37 cellular contexts compared by ENCODE assay signal in genomic region chr12:108039794-108040193, GRCh38.
"Had no signal": no experiment of that assay in that cellular context is flagged by ENCODE, and none has a peak within 500 bp of the region (broad histone marks: within the 10 kb centered on the region; RNA-seq: fewer than 3 reads in every experiment).

No MANE protein-coding gene starts in this region.

- H3K36me3 ChIP-seq: adrenal gland, ascending aorta, brain microvascular endothelial cell, breast epithelium, cardiac muscle cell had no signal

- FAIRE-seq: astrocyte, bronchial epithelial cell had no signal

- H3K36me3 Mint-ChIP-seq: activated naive CD4-positive, alpha-beta T cell treated with anti-CD3 and anti-CD28 coated beads, Interleukin-2, amount 10 ng/mL, durations not matched to agents 7 days and 5 days; activated naive CD4-positive, alpha-beta T cell treated with anti-CD3 and anti-CD28 coated beads, Interleukin-2, amount 50 U/mL, for 24 hours; activated naive CD4-positive, alpha-beta T cell treated with anti-CD3 and anti-CD28 coated beads, Interleukin-2, amount 50 U/mL, for 72 hours; activated naive CD8-positive, alpha-beta T cell; activated naive CD8-positive, alpha-beta T cell treated with anti-CD3 and anti-CD28 coated beads for 36 hours; activated naive CD8-positive, alpha-beta T cell treated with anti-CD3 and anti-CD28 coated beads, Interleukin-2, amount 10 ng/mL, durations not matched to agents 7 days and 5 days; brain had no signal

- H3K9me3 Mint-ChIP-seq: activated naive CD4-positive, alpha-beta T cell treated with anti-CD3 and anti-CD28 coated beads for 36 hours; activated naive CD4-positive, alpha-beta T cell treated with anti-CD3 and anti-CD28 coated beads, Interleukin-2, amount 10 ng/mL, durations not matched to agents 7 days and 5 days; activated naive CD4-positive, alpha-beta T cell treated with anti-CD3 and anti-CD28 coated beads, Interleukin-2, amount 50 U/mL, for 24 hours; activated naive CD4-positive, alpha-beta T cell treated with anti-CD3 and anti-CD28 coated beads, Interleukin-2, amount 50 U/mL, for 72 hours; activated naive CD8-positive, alpha-beta T cell treated with anti-CD3 and anti-CD28 coated beads for 36 hours; activated naive CD8-positive, alpha-beta T cell treated with anti-CD3 and anti-CD28 coated beads, Interleukin-2, amount 10 ng/mL, durations not matched to agents 7 days and 5 days; activated naive CD8-positive, alpha-beta T cell treated with anti-CD3 and anti-CD28 coated beads, Interleukin-2, amount 50 U/mL, for 24 hours; activated T-cell treated with anti-CD3 and anti-CD28 coated beads, Interleukin-2, amount 50 U/mL, for 24 hours; activated T-cell treated with anti-CD3 and anti-CD28 coated beads, Interleukin-2, amount 50 U/mL, for 4 hours; activated T-helper 1 cell treated with anti-CD3 and anti-CD28 coated beads, Interleukin-12 subunit alpha, Interleukin-12 subunit beta, Interleukin-2, Interleukin-4 antibody, amounts not matched to agents 30 ng/mL and 10 ng/mL and 1 ng/mL, durations not matched to agents 14 hours and 24 hours and 36 hours; activated T-helper 2 cell treated with anti-CD3 and anti-CD28 coated beads, Interferon-gamma antibody, Interleukin-2, Interleukin-4, amounts not matched to agents 10 μg/mL and 5 μg/mL and 100 μg/mL, durations not matched to agents 14 hours and 24 hours and 36 hours; central memory CD8-positive, alpha-beta T cell had no signal

- H3K4me3 ChIP-seq: adrenal gland, ascending aorta, body of pancreas, breast epithelium, cardiac muscle cell had no signal

- H3K4me1 ChIP-seq: adrenal gland, ascending aorta, body of pancreas, breast epithelium had no signal

- H3K27me3 ChIP-seq: adrenal gland, ascending aorta, body of pancreas, brain microvascular endothelial cell, breast epithelium had no signal

- ATAC-seq: activated naive CD4-positive, alpha-beta T cell treated with anti-CD3 and anti-CD28 coated beads, Interleukin-2, amount 50 U/mL, for 72 hours; activated naive CD8-positive, alpha-beta T cell treated with anti-CD3 and anti-CD28 coated beads, Interleukin-2, amount 50 U/mL, for 24 hours; activated T-cell treated with anti-CD3 and anti-CD28 coated beads, Interleukin-2, amount 50 U/mL, for 4 hours; activated T-helper 17 cell treated with anti-CD3 and anti-CD28 coated beads, Interleukin-2, amount 50 U/mL, for 72 hours; body of pancreas had no signal

- DNase-seq: activated effector memory CD4-positive, alpha-beta T cell treated with anti-CD3 and anti-CD28 coated beads, Interleukin-2, amount 50 U/mL, for 16 hours; activated effector memory CD4-positive, alpha-beta T cell treated with Interleukin-2 at 50 U/mL for 16 hours; activated gamma-delta T cell; activated gamma-delta T cell treated with Interleukin-2 at 50 U/mL for 16 hours; activated naive CD4-positive, alpha-beta T cell; activated naive CD4-positive, alpha-beta T cell treated with anti-CD3 and anti-CD28 coated beads for 36 hours; activated naive CD4-positive, alpha-beta T cell treated with anti-CD3 and anti-CD28 coated beads, Interleukin-2, amount 10 ng/mL, durations not matched to agents 7 days and 5 days; activated naive CD4-positive, alpha-beta T cell treated with Interleukin-2 at 50 U/mL for 16 hours; activated naive CD8-positive, alpha-beta T cell treated with anti-CD3 and anti-CD28 coated beads for 36 hours; activated naive CD8-positive, alpha-beta T cell treated with anti-CD3 and anti-CD28 coated beads, Interleukin-2, amount 10 ng/mL, durations not matched to agents 7 days and 5 days; activated naive CD8-positive, alpha-beta T cell treated with anti-CD3 and anti-CD28 coated beads, Interleukin-2, amount 50 U/mL, for 24 hours; activated T-cell treated with anti-CD3 and anti-CD28 coated beads, Interleukin-2, amount 50 U/mL, for 1 hour; activated T-cell treated with anti-CD3 and anti-CD28 coated beads, Interleukin-2, amount 50 U/mL, for 24 hours; activated T-cell treated with anti-CD3 and anti-CD28 coated beads, Interleukin-2, amount 50 U/mL, for 4 hours; activated T-cell treated with anti-CD3 and anti-CD28 coated beads, Interleukin-2, amount 50 U/mL, for 48 hours; adrenal gland; amniotic stem cell; amygdala; anterior cingulate cortex; aorta; body of pancreas; brain microvascular endothelial cell; central memory CD4-positive, alpha-beta T cell; cerebellar nuclear complex had no signal

- H3K4me1 Mint-ChIP-seq: activated naive CD4-positive, alpha-beta T cell treated with anti-CD3 and anti-CD28 coated beads, Interleukin-2, amount 10 ng/mL, durations not matched to agents 7 days and 5 days; activated naive CD4-positive, alpha-beta T cell treated with anti-CD3 and anti-CD28 coated beads, Interleukin-2, amount 50 U/mL, for 24 hours; activated naive CD8-positive, alpha-beta T cell treated with anti-CD3 and anti-CD28 coated beads for 36 hours; activated naive CD8-positive, alpha-beta T cell treated with anti-CD3 and anti-CD28 coated beads, Interleukin-2, amount 10 ng/mL, durations not matched to agents 7 days and 5 days; activated naive CD8-positive, alpha-beta T cell treated with anti-CD3 and anti-CD28 coated beads, Interleukin-2, amount 50 U/mL, for 24 hours; central memory CD8-positive, alpha-beta T cell had no signal

- H3K27ac ChIP-seq: adrenal gland, ascending aorta, body of pancreas, brain microvascular endothelial cell, breast epithelium, cardiac muscle cell had no signal

- H3K27me3 Mint-ChIP-seq: activated T-helper 17 cell treated with anti-CD3 and anti-CD28 coated beads, Interleukin-2, amount 50 U/mL, for 72 hours had no signal

- H3K4me3 Mint-ChIP-seq: activated naive CD4-positive, alpha-beta T cell treated with anti-CD3 and anti-CD28 coated beads for 36 hours; activated naive CD4-positive, alpha-beta T cell treated with anti-CD3 and anti-CD28 coated beads, Interleukin-2, amount 10 ng/mL, durations not matched to agents 7 days and 5 days; activated naive CD4-positive, alpha-beta T cell treated with anti-CD3 and anti-CD28 coated beads, Interleukin-2, amount 50 U/mL, for 24 hours; activated naive CD8-positive, alpha-beta T cell; activated naive CD8-positive, alpha-beta T cell treated with anti-CD3 and anti-CD28 coated beads for 36 hours; activated naive CD8-positive, alpha-beta T cell treated with anti-CD3 and anti-CD28 coated beads, Interleukin-2, amount 10 ng/mL, durations not matched to agents 7 days and 5 days; activated naive CD8-positive, alpha-beta T cell treated with anti-CD3 and anti-CD28 coated beads, Interleukin-2, amount 50 U/mL, for 24 hours; activated T-cell treated with anti-CD3 and anti-CD28 coated beads, Interleukin-2, amount 50 U/mL, for 24 hours; activated T-cell treated with anti-CD3 and anti-CD28 coated beads, Interleukin-2, amount 50 U/mL, for 4 hours; activated T-helper 1 cell treated with anti-CD3 and anti-CD28 coated beads, Interleukin-12 subunit alpha, Interleukin-12 subunit beta, Interleukin-2, Interleukin-4 antibody, amounts not matched to agents 30 ng/mL and 10 ng/mL and 1 ng/mL, durations not matched to agents 14 hours and 24 hours and 36 hours; activated T-helper 17 cell treated with anti-CD3 and anti-CD28 coated beads, Interleukin-2, amount 50 U/mL, for 72 hours; brain; central memory CD8-positive, alpha-beta T cell had no signal

- H3K9me3 ChIP-seq: adrenal gland, ascending aorta, body of pancreas, breast epithelium had no signal

- H3K27ac Mint-ChIP-seq: activated naive CD4-positive, alpha-beta T cell treated with anti-CD3 and anti-CD28 coated beads for 36 hours; activated naive CD4-positive, alpha-beta T cell treated with anti-CD3 and anti-CD28 coated beads, Interleukin-2, amount 10 ng/mL, durations not matched to agents 7 days and 5 days; activated naive CD4-positive, alpha-beta T cell treated with anti-CD3 and anti-CD28 coated beads, Interleukin-2, amount 50 U/mL, for 24 hours; activated naive CD4-positive, alpha-beta T cell treated with anti-CD3 and anti-CD28 coated beads, Interleukin-2, amount 50 U/mL, for 72 hours; activated naive CD8-positive, alpha-beta T cell; activated naive CD8-positive, alpha-beta T cell treated with anti-CD3 and anti-CD28 coated beads for 36 hours; activated naive CD8-positive, alpha-beta T cell treated with anti-CD3 and anti-CD28 coated beads, Interleukin-2, amount 10 ng/mL, durations not matched to agents 7 days and 5 days; activated naive CD8-positive, alpha-beta T cell treated with anti-CD3 and anti-CD28 coated beads, Interleukin-2, amount 50 U/mL, for 24 hours; activated T-cell treated with anti-CD3 and anti-CD28 coated beads, Interleukin-2, amount 50 U/mL, for 24 hours; activated T-helper 1 cell treated with anti-CD3 and anti-CD28 coated beads, Interleukin-12 subunit alpha, Interleukin-12 subunit beta, Interleukin-2, Interleukin-4 antibody, amounts not matched to agents 30 ng/mL and 10 ng/mL and 1 ng/mL, durations not matched to agents 14 hours and 24 hours and 36 hours; activated T-helper 17 cell treated with anti-CD3 and anti-CD28 coated beads, Interleukin-2, amount 50 U/mL, for 72 hours; activated T-helper 2 cell treated with anti-CD3 and anti-CD28 coated beads, Interferon-gamma antibody, Interleukin-2, Interleukin-4, amounts not matched to agents 10 μg/mL and 5 μg/mL and 100 μg/mL, durations not matched to agents 14 hours and 24 hours and 36 hours; brain had no signal
